36 cellular contexts compared by ENCODE assay signal in genomic region chr6:128053109-128053508, GRCh38.
"Had no signal": no experiment of that assay in that cellular context is flagged by ENCODE, and none has a peak within 500 bp of the region (broad histone marks: within the 10 kb centered on the region; RNA-seq: fewer than 3 reads in every experiment).

No MANE protein-coding gene starts in this region.

- H3K4me1 Mint-ChIP-seq: activated B cell treated with CpG ODN at 0.5 μM for 24 hours; activated CD4-positive, alpha-beta memory T cell treated with anti-CD3 and anti-CD28 coated beads, Interleukin-2, amount 10 ng/mL, durations not matched to agents 7 days and 5 days; activated CD4-positive, alpha-beta T cell treated with anti-CD3 and anti-CD28 coated beads, Interleukin-2, amount 10 ng/mL, durations not matched to agents 24 days and 14 days; activated CD8-positive, alpha-beta memory T cell treated with anti-CD3 and anti-CD28 coated beads, Interleukin-2, amount 10 ng/mL, durations not matched to agents 7 days and 5 days; activated naive CD4-positive, alpha-beta T cell treated with anti-CD3 and anti-CD28 coated beads, Interleukin-2, amount 10 ng/mL, durations not matched to agents 7 days and 5 days; activated naive CD4-positive, alpha-beta T cell treated with anti-CD3 and anti-CD28 coated beads, Interleukin-2, amount 50 U/mL, for 24 hours; activated naive CD8-positive, alpha-beta T cell treated with anti-CD3 and anti-CD28 coated beads, Interleukin-2, amount 10 ng/mL, durations not matched to agents 7 days and 5 days had no signal

- H3K36me3 Mint-ChIP-seq: activated naive CD4-positive, alpha-beta T cell treated with anti-CD3 and anti-CD28 coated beads, Interleukin-2, amount 10 ng/mL, durations not matched to agents 7 days and 5 days had no signal

- H3K4me1 ChIP-seq: body of pancreas, breast epithelium had no signal

- H3K36me3 ChIP-seq: brain microvascular endothelial cell, breast epithelium had no signal

- H3K9me3 Mint-ChIP-seq: activated B cell treated with CpG ODN at 0.5 μM for 24 hours; activated CD4-positive, alpha-beta T cell treated with anti-CD3 and anti-CD28 coated beads, Interleukin-2, amount 10 ng/mL, durations not matched to agents 24 days and 14 days; activated naive CD4-positive, alpha-beta T cell treated with anti-CD3 and anti-CD28 coated beads, Interleukin-2, amount 10 ng/mL, durations not matched to agents 7 days and 5 days; activated naive CD8-positive, alpha-beta T cell treated with anti-CD3 and anti-CD28 coated beads, Interleukin-2, amount 50 U/mL, for 24 hours; activated T-cell treated with anti-CD3 and anti-CD28 coated beads, Interleukin-2, amount 50 U/mL, for 24 hours; activated T-helper 2 cell treated with anti-CD3 and anti-CD28 coated beads, Interferon-gamma antibody, Interleukin-2, Interleukin-4, amounts not matched to agents 10 μg/mL and 5 μg/mL and 100 μg/mL, durations not matched to agents 14 hours and 24 hours and 36 hours; T-helper 1 cell treated with Interleukin-12 subunit alpha and Interleukin-12 subunit beta and Interleukin-4 antibody, amounts not matched to agents 30 μg/mL and 1 μg/mL, for 36 hours; T-helper 2 cell treated with Interferon-gamma antibody and Interleukin-4, amounts not matched to agents 5 μg/mL and 100 μg/mL, for 36 hours had no signal

- H3K4me3 Mint-ChIP-seq: activated B cell treated with CpG ODN at 0.5 μM for 24 hours; activated CD4-positive, alpha-beta memory T cell treated with anti-CD3 and anti-CD28 coated beads, Interleukin-2, amount 10 ng/mL, durations not matched to agents 7 days and 5 days; activated CD4-positive, alpha-beta T cell treated with anti-CD3 and anti-CD28 coated beads, Interleukin-2, amount 10 ng/mL, durations not matched to agents 24 days and 14 days; activated CD8-positive, alpha-beta memory T cell treated with anti-CD3 and anti-CD28 coated beads, Interleukin-2, amount 10 ng/mL, durations not matched to agents 7 days and 5 days; activated CD8-positive, alpha-beta T cell treated with anti-CD3 and anti-CD28 coated beads, Interleukin-2, amount 10 ng/mL, durations not matched to agents 7 days and 5 days; activated naive CD4-positive, alpha-beta T cell treated with anti-CD3 and anti-CD28 coated beads, Interleukin-2, amount 10 ng/mL, durations not matched to agents 7 days and 5 days; activated naive CD4-positive, alpha-beta T cell treated with anti-CD3 and anti-CD28 coated beads, Interleukin-2, amount 50 U/mL, for 24 hours; activated naive CD8-positive, alpha-beta T cell; activated naive CD8-positive, alpha-beta T cell treated with anti-CD3 and anti-CD28 coated beads, Interleukin-2, amount 10 ng/mL, durations not matched to agents 7 days and 5 days; activated naive CD8-positive, alpha-beta T cell treated with anti-CD3 and anti-CD28 coated beads, Interleukin-2, amount 50 U/mL, for 24 hours; activated T-cell treated with anti-CD3 and anti-CD28 coated beads, Interleukin-2, amount 50 U/mL, for 24 hours; T-helper 1 cell treated with Interleukin-12 subunit alpha and Interleukin-12 subunit beta and Interleukin-4 antibody, amounts not matched to agents 30 μg/mL and 1 μg/mL, for 36 hours; T-helper 2 cell treated with Interferon-gamma antibody and Interleukin-4, amounts not matched to agents 5 μg/mL and 100 μg/mL, for 36 hours had no signal

- FAIRE-seq: astrocyte, TTC549 had no signal

- H3K27ac Mint-ChIP-seq: activated B cell treated with CpG ODN at 0.5 μM for 24 hours; activated CD4-positive, alpha-beta memory T cell treated with anti-CD3 and anti-CD28 coated beads, Interleukin-2, amount 10 ng/mL, durations not matched to agents 7 days and 5 days; activated CD4-positive, alpha-beta T cell treated with anti-CD3 and anti-CD28 coated beads, Interleukin-2, amount 10 ng/mL, durations not matched to agents 24 days and 14 days; activated CD8-positive, alpha-beta memory T cell treated with anti-CD3 and anti-CD28 coated beads, Interleukin-2, amount 10 ng/mL, durations not matched to agents 7 days and 5 days; activated naive CD4-positive, alpha-beta T cell treated with anti-CD3 and anti-CD28 coated beads, Interleukin-2, amount 10 ng/mL, durations not matched to agents 7 days and 5 days; activated naive CD4-positive, alpha-beta T cell treated with anti-CD3 and anti-CD28 coated beads, Interleukin-2, amount 50 U/mL, for 24 hours; activated naive CD8-positive, alpha-beta T cell; activated naive CD8-positive, alpha-beta T cell treated with anti-CD3 and anti-CD28 coated beads, Interleukin-2, amount 10 ng/mL, durations not matched to agents 7 days and 5 days; activated naive CD8-positive, alpha-beta T cell treated with anti-CD3 and anti-CD28 coated beads, Interleukin-2, amount 50 U/mL, for 24 hours; activated T-cell treated with anti-CD3 and anti-CD28 coated beads, Interleukin-2, amount 50 U/mL, for 24 hours; activated T-helper 2 cell treated with anti-CD3 and anti-CD28 coated beads, Interferon-gamma antibody, Interleukin-2, Interleukin-4, amounts not matched to agents 10 μg/mL and 5 μg/mL and 100 μg/mL, durations not matched to agents 14 hours and 24 hours and 36 hours; T-helper 1 cell treated with Interleukin-12 subunit alpha and Interleukin-12 subunit beta and Interleukin-4 antibody, amounts not matched to agents 30 μg/mL and 1 μg/mL, for 36 hours; T-helper 2 cell treated with Interferon-gamma antibody and Interleukin-4, amounts not matched to agents 5 μg/mL and 100 μg/mL, for 36 hours had no signal

- H3K4me3 ChIP-seq: body of pancreas, breast epithelium had no signal

- DNase-seq: activated B cell treated with CpG ODN at 0.5 μM for 24 hours; activated CD4-positive, alpha-beta memory T cell treated with anti-CD3 and anti-CD28 coated beads, Interleukin-2, amount 10 ng/mL, durations not matched to agents 7 days and 5 days; activated CD4-positive, alpha-beta T cell treated with anti-CD3 and anti-CD28 coated beads for 4 hours; activated CD4-positive, alpha-beta T cell treated with anti-CD3 and anti-CD28 coated beads, Interleukin-2, amount 10 ng/mL, durations not matched to agents 24 days and 14 days; activated CD4-positive, alpha-beta T cell treated with anti-CD3 and anti-CD28 coated beads, Interleukin-2, amount 50 U/mL, for 1 hour; activated CD4-positive, alpha-beta T cell treated with anti-CD3 and anti-CD28 coated beads, Interleukin-2, amount 50 U/mL, for 48 hours; activated CD4-positive, CD25-positive, alpha-beta regulatory T cell treated with anti-CD3 and anti-CD28 coated beads, Interleukin-2, amount 50 U/mL, for 72 hours; activated CD8-positive, alpha-beta memory T cell treated with anti-CD3 and anti-CD28 coated beads for 24 hours; activated CD8-positive, alpha-beta memory T cell treated with anti-CD3 and anti-CD28 coated beads, Interleukin-2, amount 10 ng/mL, durations not matched to agents 7 days and 5 days; activated CD8-positive, alpha-beta memory T cell treated with anti-CD3 and anti-CD28 coated beads, Interleukin-2, amount 50 U/mL, for 48 hours; activated CD8-positive, alpha-beta T cell treated with anti-CD3 and anti-CD28 coated beads, Interleukin-2, amount 10 ng/mL, durations not matched to agents 7 days and 5 days; activated effector memory CD4-positive, alpha-beta T cell treated with Interleukin-2 at 50 U/mL for 16 hours; activated gamma-delta T cell; activated naive CD4-positive, alpha-beta T cell treated with anti-CD3 and anti-CD28 coated beads, Interleukin-2, amount 10 ng/mL, durations not matched to agents 7 days and 5 days; activated naive CD4-positive, alpha-beta T cell treated with Interleukin-2 at 50 U/mL for 16 hours; activated naive CD8-positive, alpha-beta T cell treated with anti-CD3 and anti-CD28 coated beads, Interleukin-2, amount 10 ng/mL, durations not matched to agents 7 days and 5 days; activated naive CD8-positive, alpha-beta T cell treated with anti-CD3 and anti-CD28 coated beads, Interleukin-2, amount 50 U/mL, for 24 hours; activated T-cell treated with anti-CD3 and anti-CD28 coated beads, Interleukin-2, amount 50 U/mL, for 24 hours; activated T-cell treated with anti-CD3 and anti-CD28 coated beads, Interleukin-2, amount 50 U/mL, for 48 hours; amygdala; anterior cingulate cortex; body of pancreas; brain microvascular endothelial cell; central memory CD4-positive, alpha-beta T cell; T-helper 1 cell; T-helper 2 cell; T-helper 9 cell had no signal

- H3K27ac ChIP-seq: body of pancreas, brain microvascular endothelial cell, breast epithelium, VCaP had no signal

- ATAC-seq: activated CD8-positive, alpha-beta memory T cell treated with anti-CD3 and anti-CD28 coated beads, Interleukin-2, amount 10 ng/mL, durations not matched to agents 7 days and 5 days; activated CD8-positive, alpha-beta T cell treated with anti-CD3 and anti-CD28 coated beads, Interleukin-2, amount 10 ng/mL, durations not matched to agents 7 days and 5 days; activated naive CD8-positive, alpha-beta T cell treated with anti-CD3 and anti-CD28 coated beads, Interleukin-2, amount 50 U/mL, for 24 hours; body of pancreas had no signal

- H3K9me3 ChIP-seq: body of pancreas, breast epithelium had no signal

- H3K27me3 ChIP-seq: body of pancreas, brain microvascular endothelial cell, breast epithelium had no signal

- H3K27me3 Mint-ChIP-seq: activated B cell treated with CpG ODN at 0.5 μM for 24 hours; activated CD4-positive, alpha-beta memory T cell treated with anti-CD3 and anti-CD28 coated beads, Interleukin-2, amount 10 ng/mL, durations not matched to agents 7 days and 5 days; activated CD4-positive, alpha-beta T cell treated with anti-CD3 and anti-CD28 coated beads, Interleukin-2, amount 10 ng/mL, durations not matched to agents 24 days and 14 days; activated CD8-positive, alpha-beta memory T cell treated with anti-CD3 and anti-CD28 coated beads, Interleukin-2, amount 10 ng/mL, durations not matched to agents 7 days and 5 days; activated naive CD4-positive, alpha-beta T cell treated with anti-CD3 and anti-CD28 coated beads, Interleukin-2, amount 10 ng/mL, durations not matched to agents 7 days and 5 days; activated naive CD4-positive, alpha-beta T cell treated with anti-CD3 and anti-CD28 coated beads, Interleukin-2, amount 50 U/mL, for 24 hours; activated naive CD8-positive, alpha-beta T cell; activated naive CD8-positive, alpha-beta T cell treated with anti-CD3 and anti-CD28 coated beads, Interleukin-2, amount 10 ng/mL, durations not matched to agents 7 days and 5 days; activated naive CD8-positive, alpha-beta T cell treated with anti-CD3 and anti-CD28 coated beads, Interleukin-2, amount 50 U/mL, for 24 hours; activated T-cell treated with anti-CD3 and anti-CD28 coated beads, Interleukin-2, amount 50 U/mL, for 24 hours had no signal
